Comparison of ENCODE assay signal across 19 cellular contexts in genomic region chr15:69498987-69499386, GRCh38.
"Had no signal": no experiment of that assay in that cellular context is flagged by ENCODE, and none has a peak within 500 bp of the region (broad histone marks: within the 10 kb centered on the region; RNA-seq: fewer than 3 reads in every experiment).

No MANE protein-coding gene starts in this region.

- H3K4me3 Mint-ChIP-seq: nephron progenitor cell had no signal

- H3K4me3 ChIP-seq: dorsolateral prefrontal cortex, esophagus muscularis mucosa, gastrocnemius medialis, heart right ventricle, left ventricle myocardium inferior, lung, right atrium auricular region, stomach, thoracic aorta, transverse colon had no signal

- DNase-seq: cortex of kidney; effector memory CD4-positive, alpha-beta T cell; gastrocnemius medialis; heart right ventricle; left ventricle myocardium inferior; mesenchymal stem cell; midbrain; nephron progenitor cell; small intestine; stimulated activated CD4-positive, alpha-beta T cell treated with anti-CD3 and anti-CD28 coated beads, Interleukin-12 subunit alpha, Interleukin-12 subunit beta, amount 100 ng/mL, for 4 hours; stimulated activated naive CD4-positive, alpha-beta T cell; stomach; transverse colon had no signal

- H3K4me1 ChIP-seq: stomach, transverse colon had no signal

- H3K9me3 Mint-ChIP-seq: nephron progenitor cell had no signal

- H3K9me3 ChIP-seq: esophagus muscularis mucosa, gastrocnemius medialis, heart right ventricle, left ventricle myocardium inferior, right atrium auricular region, stomach, thoracic aorta, transverse colon had no signal

- H3K27me3 ChIP-seq: dorsolateral prefrontal cortex, esophagus muscularis mucosa, gastrocnemius medialis, heart right ventricle, right atrium auricular region, stomach, transverse colon had no signal

- H3K27ac ChIP-seq: epithelial cell of prostate, stomach, thoracic aorta, transverse colon had no signal

- H3K27ac Mint-ChIP-seq: nephron progenitor cell had no signal

- H3K36me3 ChIP-seq: esophagus muscularis mucosa, gastrocnemius medialis, heart right ventricle, left ventricle myocardium inferior, right atrium auricular region, stomach, thoracic aorta, transverse colon had no signal
